Comparison of ENCODE assay signal across 28 cellular contexts in genomic region chr1:94104776-94105462, GRCh38. TPM values are rescaled to one million over a fixed set of nuclear protein-coding genes. Genes with fewer than 3 reads are reported as not detected.
A peak's percentile ranks its signal among the peaks of the same experiment; 100 is the strongest.
DNase-seq lines count a peak whose midpoint lies in the region; ATAC-seq and TF ChIP-seq lines count a peak whose summit lies in the region.
"Had no signal": no experiment of that assay in that cellular context is flagged by ENCODE, and none has a peak within 500 bp of the region (broad histone marks: within the 10 kb centered on the region; RNA-seq: fewer than 3 reads in every experiment).

No MANE protein-coding gene starts in this region.

- H3K4me3 ChIP-seq in IMR-90 (ENCODE audit: insufficient read depth, low read depth, low read length): no peak overlapping the region
- H3K4me3 ChIP-seq in hepatocyte: no peak overlapping the region
- H3K4me3 ChIP-seq in neural progenitor cell: no peak overlapping the region
- H3K4me3 ChIP-seq in uterus: no peak overlapping the region
- H3K4me3 ChIP-seq: A549, coronary artery, K562 had no signal

- H3K27ac Mint-ChIP-seq in neural progenitor cell (peak overlapping the region; percentile 30), CD14-positive monocyte (no peak overlapping the region)
- H3K27ac Mint-ChIP-seq: activated naive CD8-positive, alpha-beta T cell treated with anti-CD3 and anti-CD28 coated beads, Interleukin-2, amount 10 ng/mL, durations not matched to agents 7 days and 5 days; activated T-cell treated with anti-CD3 and anti-CD28 coated beads, Interleukin-2, amount 50 U/mL, for 24 hours; CD8-positive, alpha-beta memory T cell; naive thymus-derived CD4-positive, alpha-beta T cell; stimulated activated memory B cell treated with anti-CD40 and anti-IgM and Interleukin-4, amounts not matched to agents 10 μg/mL and 1 μg/mL and 100 μg/mL, for 72 hours had no signal

- TF ChIP-seq CTCF in 22Rv1 (IDR thresholded peaks at IDR 0.05) (no peak), IMR-90 (conservative IDR thresholded peaks at IDR 0.05; ENCODE audit: low read depth, low read length) (no peak), hepatocyte (IDR thresholded peaks at IDR 0.05; ENCODE audit: poor library complexity) (no peak), neural progenitor cell (IDR thresholded peaks at IDR 0.05) (no peak), CD14-positive monocyte (IDR thresholded peaks at IDR 0.05) (no peak), uterus (IDR thresholded peaks at IDR 0.05) (no peak)

- H2BK5ac ChIP-seq in IMR-90 (ENCODE audit: low read depth, low read length, poor library complexity, severe bottlenecking): no peak overlapping the region

- no peak for TF ChIP-seq RAD21 in IMR-90 (IDR thresholded peaks at IDR 0.05; ENCODE audit: low read length)

- no peak overlapping the region for H3K14ac ChIP-seq in IMR-90 (replicated peaks; ENCODE audit: low read depth, low read length)

- no peak overlapping the region for H2AK5ac ChIP-seq in IMR-90 (ENCODE audit: low read depth, low read length)

- no peak overlapping the region for H4K5ac ChIP-seq in IMR-90 (ENCODE audit: low read depth, low read length)

- CTCF ChIA-PET in IMR-90 (lab: Yijun Ruan, JAX): interaction anchor here (0.9 kb wide), 1 partner anchor 59 kb away, joined by 3 read pairs; no protein-coding TSS in a partner anchor

- POLR2A ChIA-PET in IMR-90 (lab: Charles Lee; ENCODE audit: unreplicated experiment): no interaction called here

- H3K4me3 Mint-ChIP-seq in neural progenitor cell (no peak overlapping the region), CD14-positive monocyte (peak overlapping the region in 1 of 2 donors; percentile 61)
- H3K4me3 Mint-ChIP-seq: activated naive CD8-positive, alpha-beta T cell treated with anti-CD3 and anti-CD28 coated beads, Interleukin-2, amount 10 ng/mL, durations not matched to agents 7 days and 5 days; activated T-cell treated with anti-CD3 and anti-CD28 coated beads, Interleukin-2, amount 50 U/mL, for 24 hours; CD8-positive, alpha-beta memory T cell; naive thymus-derived CD4-positive, alpha-beta T cell; stimulated activated memory B cell treated with anti-CD40 and anti-IgM and Interleukin-4, amounts not matched to agents 10 μg/mL and 1 μg/mL and 100 μg/mL, for 72 hours had no signal

- WGBS in IMR-90 (ENCODE audit: extremely low coverage in 2 of 2, insufficient read length in 1 of 2), 2 experiments: 100% methylated on average over 2 of the region's 7 CpGs; no CpG with 5 or more reads in 1 of the 2 experiments
- WGBS in hepatocyte (ENCODE audit: low lambda C conversion rate, missing lambda C conversion rate): 84% methylated on average over 7 of the region's 7 CpGs

- H3K36me3 Mint-ChIP-seq in neural progenitor cell (peaks cover 1% of the 10 kb centered on the region), CD14-positive monocyte (no peaks in the 10 kb centered on the region)
- H3K36me3 Mint-ChIP-seq: activated naive CD8-positive, alpha-beta T cell treated with anti-CD3 and anti-CD28 coated beads, Interleukin-2, amount 10 ng/mL, durations not matched to agents 7 days and 5 days; CD8-positive, alpha-beta memory T cell; naive thymus-derived CD4-positive, alpha-beta T cell; stimulated activated memory B cell treated with anti-CD40 and anti-IgM and Interleukin-4, amounts not matched to agents 10 μg/mL and 1 μg/mL and 100 μg/mL, for 72 hours had no signal

- dilution Hi-C loops in IMR-90 (cut with HindIII; ENCODE audit: low sequenced_read_pairs, unreplicated experiment): no loop called here

- H3K4me1 ChIP-seq in IMR-90 (ENCODE audit: control insufficient read depth, insufficient read depth, low read length) (no peaks in the 10 kb centered on the region; the same call in 1 of the 2 replicates), hepatocyte (ENCODE audit: insufficient read depth) (peaks cover 40% of the 10 kb centered on the region), neural progenitor cell (peaks cover 28% of the 10 kb centered on the region), uterus (peaks cover 0 to 11% of the 10 kb centered on the region in 2 donors)

- H3K9me3 Mint-ChIP-seq in neural progenitor cell (peaks cover 7% of the 10 kb centered on the region), CD14-positive monocyte (peaks cover 0 to 5% (median 1%) of the 10 kb centered on the region in 7 donors)
- H3K9me3 Mint-ChIP-seq: activated naive CD8-positive, alpha-beta T cell treated with anti-CD3 and anti-CD28 coated beads, Interleukin-2, amount 10 ng/mL, durations not matched to agents 7 days and 5 days; activated T-cell treated with anti-CD3 and anti-CD28 coated beads, Interleukin-2, amount 50 U/mL, for 24 hours; CD8-positive, alpha-beta memory T cell; naive thymus-derived CD4-positive, alpha-beta T cell; stimulated activated memory B cell treated with anti-CD40 and anti-IgM and Interleukin-4, amounts not matched to agents 10 μg/mL and 1 μg/mL and 100 μg/mL, for 72 hours had no signal

- no peaks in the 10 kb centered on the region for H3F3A ChIP-seq in neural progenitor cell (ENCODE audit: low read depth)

- intact Hi-C loops in IMR-90 (cut with micrococcal nuclease) (loop anchor here (5.0 kb wide), 1 partner anchor 37 kb away; no protein-coding TSS in a partner anchor), CD14-positive monocyte (cut with micrococcal nuclease) (no loop called here), uterus (cut with DNase I; ENCODE audit: low total_unique reads) (no loop called here)

- H3K27me3 Mint-ChIP-seq in neural progenitor cell (ENCODE audit: insufficient read depth, low read depth) (peaks cover 13% of the 10 kb centered on the region), CD14-positive monocyte (ENCODE audit: low read depth in 3 of 3) (peaks cover 78 to 99% (median 83%) of the 10 kb centered on the region in 3 donors)

- H3K9me3 ChIP-seq in IMR-90 (ENCODE audit: control insufficient read depth, insufficient read depth, low read length) (no peaks in the 10 kb centered on the region), hepatocyte (ENCODE audit: low read depth) (no peaks in the 10 kb centered on the region), neural progenitor cell (ENCODE audit: low read depth) (no peaks in the 10 kb centered on the region), uterus (no peaks in the 10 kb centered on the region)
- H3K9me3 ChIP-seq: A549 had no signal

- H3K18ac ChIP-seq in IMR-90 (ENCODE audit: low read depth, low read length): no peak overlapping the region

- H3K79me2 ChIP-seq in hepatocyte: no peaks in the 10 kb centered on the region
- H3K79me2 ChIP-seq in neural progenitor cell (ENCODE audit: low read depth): no peaks in the 10 kb centered on the region

- H3K23ac ChIP-seq in IMR-90 (ENCODE audit: low read depth, low read length): no peak overlapping the region

- H3K27ac ChIP-seq in 22Rv1: peak overlapping the region; percentile 44; the same call in 1 of the 2 replicates
- H3K27ac ChIP-seq in IMR-90 (ENCODE audit: insufficient read depth, low read length): no peak overlapping the region
- H3K27ac ChIP-seq in hepatocyte: peak overlapping the region; percentile 78
- no peak overlapping the region for H3K27ac ChIP-seq in neural progenitor cell
- no peak overlapping the region for H3K27ac ChIP-seq in uterus
- H3K27ac ChIP-seq: coronary artery had no signal

- peak overlapping the region; percentile 91 for H2AK9ac ChIP-seq in IMR-90 (replicated peaks; ENCODE audit: low read depth, low read length, poor library complexity)

- H2BK120ac ChIP-seq in IMR-90 (ENCODE audit: low read depth, low read length): no peak overlapping the region

- H2BK20ac ChIP-seq in IMR-90 (ENCODE audit: low read depth, low read length): no peak overlapping the region

- H4K20me1 ChIP-seq in IMR-90 (ENCODE audit: insufficient read depth, low read length) (no peaks in the 10 kb centered on the region), hepatocyte (ENCODE audit: insufficient read depth, poor library complexity, severe bottlenecking) (no peaks in the 10 kb centered on the region), neural progenitor cell (ENCODE audit: low read depth) (no peaks in the 10 kb centered on the region)

- no peak for TF ChIP-seq POLR2A in IMR-90 (IDR thresholded peaks at IDR 0.05; ENCODE audit: low read depth, low read length)
- TF ChIP-seq POLR2A in uterus (IDR thresholded peaks at IDR 0.05): no peak

- no TSS peak for BruUV-seq in IMR-90 (replicated peaks; lab: Mats Ljungman, UMichigan)

- H3K36me3 ChIP-seq in IMR-90 (ENCODE audit: control insufficient read depth, insufficient read depth, low read length): no peaks in the 10 kb centered on the region
- H3K36me3 ChIP-seq in hepatocyte (replicated peaks; ENCODE audit: insufficient read depth, low read depth): no peaks in the 10 kb centered on the region
- H3K36me3 ChIP-seq in neural progenitor cell: no peaks in the 10 kb centered on the region
- H3K36me3 ChIP-seq in uterus: no peaks in the 10 kb centered on the region

- no peaks in the 10 kb centered on the region for H3K9me2 ChIP-seq in hepatocyte (replicated peaks; ENCODE audit: insufficient read depth)

- H3K27me3 ChIP-seq in IMR-90 (ENCODE audit: control insufficient read depth, insufficient read depth, low read length): peaks cover 17% of the 10 kb centered on the region
- H3K27me3 ChIP-seq in hepatocyte: no peaks in the 10 kb centered on the region
- peaks cover 5% of the 10 kb centered on the region for H3K27me3 ChIP-seq in neural progenitor cell
- H3K27me3 ChIP-seq in uterus: no peaks in the 10 kb centered on the region

- H3K9ac ChIP-seq in IMR-90 (ENCODE audit: low read depth, low read length) (no peak overlapping the region), neural progenitor cell (no peak overlapping the region)

- DNase-seq in IMR-90 (no peak), hepatocyte (ENCODE audit: low spot score) (no peak), neural progenitor cell (ENCODE audit: low spot score) (no peak), CD14-positive monocyte (ENCODE audit: low spot score) (no peak), uterus (no peak), superior temporal gyrus (ENCODE audit: extremely low spot score) (no peak), glomerular visceral epithelial cell (ENCODE audit: extremely low spot score) (no peak)
- DNase-seq: activated CD4-positive, alpha-beta T cell treated with anti-CD3 and anti-CD28 coated beads for 4 hours; activated gamma-delta T cell; activated naive CD8-positive, alpha-beta T cell treated with anti-CD3 and anti-CD28 coated beads, Interleukin-2, amount 10 ng/mL, durations not matched to agents 7 days and 5 days; activated T-cell treated with anti-CD3 and anti-CD28 coated beads, Interleukin-2, amount 50 U/mL, for 24 hours; CD8-positive, alpha-beta memory T cell; DMS 273 treated with DMSO at 0.1 percent for 48 hours; effector memory CD4-positive, alpha-beta T cell; erythroblast; HCEC 1CT; left ventricle myocardium superior; naive thymus-derived CD4-positive, alpha-beta T cell; NCI-H1092; NCI-H187; NCI-H2171; T-helper 9 cell had no signal

- H2AFZ ChIP-seq in IMR-90 (replicated peaks; ENCODE audit: low read length, poor library complexity) (no peak overlapping the region), hepatocyte (peak overlapping the region; percentile 37), neural progenitor cell (replicated peaks) (no peak overlapping the region)

- H3K56ac ChIP-seq in IMR-90 (ENCODE audit: extremely low read depth, insufficient read depth, low read length): no peak overlapping the region

- H2BK15ac ChIP-seq in IMR-90 (ENCODE audit: low read depth, low read length): no peak overlapping the region

- H3K4ac ChIP-seq in IMR-90 (ENCODE audit: low read depth, low read length): no peak overlapping the region

- H3K4me2 ChIP-seq in IMR-90 (ENCODE audit: low read depth, low read length) (no peak overlapping the region), hepatocyte (peak overlapping the region; percentile 54), neural progenitor cell (peak overlapping the region; percentile 56)
- H3K4me2 ChIP-seq: A549 had no signal

- no peaks in the 10 kb centered on the region for H3K79me1 ChIP-seq in IMR-90 (ENCODE audit: low read depth in 1 of 2, low read length in 2 of 2)

- ATAC-seq in IMR-90 (ENCODE audit: low read depth): no peak
- ATAC-seq: K562; left ventricle myocardium superior; naive thymus-derived CD4-positive, alpha-beta T cell; stimulated activated memory B cell treated with anti-CD40 and anti-IgM and Interleukin-4, amounts not matched to agents 10 μg/mL and 1 μg/mL and 100 μg/mL, for 72 hours had no signal

- H4K91ac ChIP-seq in IMR-90 (ENCODE audit: insufficient read depth, low read depth, low read length): no peak overlapping the region

- H3K4me1 Mint-ChIP-seq in neural progenitor cell (peaks cover 38% of the 10 kb centered on the region), CD14-positive monocyte (peaks cover 6% of the 10 kb centered on the region)

- H4K8ac ChIP-seq in IMR-90 (ENCODE audit: low read depth in 2 of 2, low read length in 2 of 2): no peak overlapping the region

- in situ Hi-C loops in IMR-90 (cut with MboI; ENCODE audit: low sequenced_read_pairs): no loop called here

- no peaks in the 10 kb centered on the region for H3K9me1 ChIP-seq in IMR-90 (ENCODE audit: insufficient read depth, low read length)

RNA-seq across cellular contexts. Expression of gene ABCA4, which starts 16.0 kb away (rescaled TPM):
- total RNA-seq in IMR-90 (2012; rRNA removed) (under 0.01 TPM in 2 replicates), hepatocyte (0.53 and 1.0 TPM in 2 replicates), neural progenitor cell (ENCODE audit: low replicate concordance) (0.87 and 1.2 TPM in 2 replicates), uterus (1 to 10 TPM in 2 of 4 donors, under 1 TPM in 1, not detected in 1; 0.49 to 2.0 (median 1.0) TPM)
- polyA plus RNA-seq in IMR-90 (2012; rRNA removed) (0.11 and 0.36 TPM in 2 replicates), hepatocyte (1.4 and 2.1 TPM in 2 replicates), CD14-positive monocyte (not detected)
- 0.01 and 0.07 TPM in 2 replicates for polyA plus RNA-seq in IMR-90 (2012; cell fraction: cytosol; rRNA removed)
- polyA plus RNA-seq in IMR-90 (2012; cell fraction: nucleus; rRNA removed; ENCODE audit: low replicate concordance): 0.40 and 0.99 TPM in 2 replicates
- total RNA-seq: activated naive CD8-positive, alpha-beta T cell treated with anti-CD3 and anti-CD28 coated beads, Interleukin-2, amount 10 ng/mL, durations not matched to agents 7 days and 5 days; CD8-positive, alpha-beta memory T cell; K562; naive thymus-derived CD4-positive, alpha-beta T cell; NCI-H460 had no signal
- polyA plus RNA-seq: CD8-positive, alpha-beta memory T cell; naive thymus-derived CD4-positive, alpha-beta T cell had no signal

Comparison
In these comparisons a context has a peak if more than half of its experiments do, and no peak if none do; other contexts are left out.
1. H3K27ac ChIP-seq: peak in 22Rv1 (single experiment) and hepatocyte (single experiment); none in IMR-90 (single experiment), neural progenitor cell (single experiment) and uterus (0 of 2).